8 cellular contexts compared by ENCODE assay signal in the genomic region with DNA sequence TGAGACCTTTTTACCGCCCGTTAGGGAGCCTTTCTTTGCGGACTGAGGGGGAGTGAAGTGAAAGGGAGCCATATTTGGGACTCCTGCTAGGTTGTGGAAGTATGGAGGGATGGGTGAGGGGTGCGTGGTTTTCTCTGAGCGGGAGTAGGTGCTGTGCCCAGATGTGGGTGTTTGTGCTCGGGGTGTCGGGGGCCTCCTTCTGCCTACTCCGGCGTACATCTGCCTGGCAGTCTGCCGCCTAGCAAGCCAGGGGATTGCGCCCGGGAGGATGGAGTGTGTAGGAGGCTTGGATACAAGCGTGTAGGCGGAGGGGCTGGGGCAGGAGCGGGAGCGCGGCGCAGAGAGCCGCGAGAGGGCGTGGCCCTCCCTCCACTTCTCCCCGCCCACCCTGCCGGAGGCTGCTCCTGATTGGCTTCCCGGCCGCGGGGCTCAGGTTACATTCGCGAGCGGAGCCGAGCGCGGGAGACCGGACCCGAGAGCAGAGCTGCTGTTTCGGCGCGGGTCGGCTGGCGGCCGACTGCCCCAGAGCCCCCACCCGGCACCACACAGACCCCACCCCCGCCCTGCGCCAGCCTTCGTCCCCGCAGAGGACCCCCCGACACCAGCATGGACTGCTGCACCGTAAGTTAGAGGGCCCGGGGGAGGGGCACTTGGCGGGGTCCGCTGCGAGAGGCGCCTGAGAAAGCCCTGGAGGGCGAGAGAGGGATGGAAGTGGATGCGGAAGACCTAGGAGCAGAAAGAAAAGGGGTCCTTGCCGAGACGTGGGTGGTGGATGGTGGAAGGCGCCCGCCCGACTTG. TPM values are rescaled to one million over a fixed set of nuclear protein-coding genes. Genes with fewer than 3 reads are reported as not detected.
DNase-seq lines count a peak whose midpoint lies in the region; ATAC-seq and TF ChIP-seq lines count a peak whose summit lies in the region.

Gene NRGN (plus strand): TSS at position 464 of the 798 bp plus-strand sequence. CDS start 143 bp downstream, at position 607.

- TF ChIP-seq POLR2A in GM18505 (IDR thresholded peaks at IDR 0.05; ENCODE audit: borderline replicate concordance, extremely low read depth, insufficient read depth, insufficient read length): no peak

- ATAC-seq in GM18505 (IDR thresholded peaks at IDR 0.05; ENCODE audit: unreplicated experiment) (peak; percentile 97), HG02938 (IDR thresholded peaks at IDR 0.05; ENCODE audit: unreplicated experiment) (peak; percentile 93)

- in situ Hi-C loops in astrocyte of the cerebellum (cut with HindIII; ENCODE audit: low sequenced_read_pairs): loop anchor here (5.0 kb wide), 2 partner anchors 42 to 77 kb away; no protein-coding TSS in a partner anchor

- peak; percentile 23 for DNase-seq in NCI-H1694 (lab: John Stamatoyannopoulos, UW)
- peak; percentile 70 for DNase-seq in T-helper 22 cell (ENCODE audit: low read depth)
- DNase-seq in astrocyte of the cerebellum (ENCODE audit: low read depth): peak; percentile 60
- DNase-seq in hippocampal formation (lab: John Stamatoyannopoulos, UW): peak; percentile 53 to 67
- DNase-seq in retinal pigment epithelial cell (ENCODE audit: low read depth): peak; percentile 52
- no peak for DNase-seq in mesenteric fat pad (ENCODE audit: low spot score)

- peak within 1 kb of the TSS; percentile 49 for H3K4me3 ChIP-seq in astrocyte of the cerebellum (ENCODE audit: low read depth, low read length)
- H3K4me3 ChIP-seq in retinal pigment epithelial cell (ENCODE audit: low read length): peak within 1 kb of the TSS; percentile 53

- no peak for TF ChIP-seq CTCF in astrocyte of the cerebellum (IDR thresholded peaks at IDR 0.05; ENCODE audit: low read depth, low read length, missing control alignments)
- no peak for TF ChIP-seq CTCF in retinal pigment epithelial cell (conservative IDR thresholded peaks at IDR 0.05; ENCODE audit: low read depth, low read length)

RNA-seq across cellular contexts. Expression of gene NRGN, which starts in this region (rescaled TPM):
- total RNA-seq in mesenteric fat pad: 4.0 TPM
